17 cellular contexts compared by ENCODE assay signal in genomic region chr12:18824287-18824686, GRCh38.
"Had no signal": no experiment of that assay in that cellular context is flagged by ENCODE, and none has a peak within 500 bp of the region (broad histone marks: within the 10 kb centered on the region; RNA-seq: fewer than 3 reads in every experiment).

No MANE protein-coding gene starts in this region.

- H3K36me3 ChIP-seq: pancreas, upper lobe of right lung had no signal

- H3K9me3 ChIP-seq: pancreas, upper lobe of right lung had no signal

- H3K27me3 ChIP-seq: pancreas, upper lobe of right lung had no signal

- H3K36me3 Mint-ChIP-seq: activated naive CD4-positive, alpha-beta T cell treated with anti-CD3 and anti-CD28 coated beads, Interleukin-2, amount 50 U/mL, for 72 hours had no signal

- H3K4me3 ChIP-seq: lung, pancreas, upper lobe of right lung had no signal

- H3K4me1 ChIP-seq: pancreas, upper lobe of right lung had no signal

- H3K27ac ChIP-seq: pancreas, upper lobe of right lung had no signal

- ATAC-seq: activated naive CD4-positive, alpha-beta T cell treated with anti-CD3 and anti-CD28 coated beads, Interleukin-2, amount 50 U/mL, for 72 hours; left colon; pancreas; stimulated activated naive CD8-positive, alpha-beta T cell treated with anti-CD3 and anti-CD28 coated beads, Interleukin-15, Interleukin-2, amounts not matched to agents 100 U/mL and 50 U/mL, for 24 hours; upper lobe of right lung had no signal

- H3K27ac Mint-ChIP-seq: activated naive CD4-positive, alpha-beta T cell treated with anti-CD3 and anti-CD28 coated beads, Interleukin-2, amount 50 U/mL, for 72 hours had no signal

- DNase-seq: activated CD4-positive, CD25-positive, alpha-beta regulatory T cell; activated effector memory CD4-positive, alpha-beta T cell treated with Interleukin-2 at 50 U/mL for 16 hours; activated T-cell treated with anti-CD3 and anti-CD28 coated beads, Interleukin-2, amount 50 U/mL, for 1 hour; amniotic stem cell; foreskin melanocyte; head of caudate nucleus; left colon; midbrain; pancreas; retina; stimulated activated CD4-positive, alpha-beta T cell treated with anti-CD3 and anti-CD28 coated beads, Interleukin-4, amount 100 ng/mL, for 1 hour; stimulated activated CD8-positive, alpha-beta memory T cell treated with anti-CD3 and anti-CD28 coated beads, Interleukin-4, amount 100 ng/mL, for 48 hours; stimulated activated naive CD8-positive, alpha-beta T cell treated with anti-CD3 and anti-CD28 coated beads, Interleukin-15, Interleukin-2, amounts not matched to agents 100 U/mL and 50 U/mL, for 24 hours; T1000; upper lobe of right lung had no signal
